15 cellular contexts compared by ENCODE assay signal in genomic region chr22:31441652-31442051, GRCh38.
"Had no signal": no experiment of that assay in that cellular context is flagged by ENCODE, and none has a peak within 500 bp of the region (broad histone marks: within the 10 kb centered on the region; RNA-seq: fewer than 3 reads in every experiment).

No MANE protein-coding gene starts in this region.

- H3K27ac Mint-ChIP-seq: natural killer cell treated with Interleukin-12 subunit alpha and Interleukin-12 subunit beta and Interleukin-15 and Interleukin-18, amount 100 ng/mL, for 72 hours had no signal

- ATAC-seq: body of pancreas; natural killer cell treated with Interleukin-12 subunit alpha and Interleukin-12 subunit beta and Interleukin-15 and Interleukin-18, amount 100 ng/mL, for 72 hours; right cardiac atrium had no signal

- H3K9me3 Mint-ChIP-seq: natural killer cell treated with Interleukin-12 subunit alpha and Interleukin-12 subunit beta and Interleukin-15 and Interleukin-18, amount 100 ng/mL, for 72 hours had no signal

- H3K4me3 Mint-ChIP-seq: natural killer cell treated with Interleukin-12 subunit alpha and Interleukin-12 subunit beta and Interleukin-15 and Interleukin-18, amount 100 ng/mL, for 72 hours had no signal

- H3K27me3 Mint-ChIP-seq: natural killer cell treated with Interleukin-12 subunit alpha and Interleukin-12 subunit beta and Interleukin-15 and Interleukin-18, amount 100 ng/mL, for 72 hours had no signal

- DNase-seq: activated CD4-positive, alpha-beta T cell treated with anti-CD3 and anti-CD28 coated beads for 48 hours; activated gamma-delta T cell treated with Interleukin-2 at 50 U/mL for 16 hours; activated T-cell treated with anti-CD3 and anti-CD28 coated beads, Interleukin-2, amount 50 U/mL, for 1 hour; amniotic stem cell; body of pancreas; central memory CD4-positive, alpha-beta T cell; foreskin fibroblast; right cardiac atrium; SJCRH30; stimulated activated CD4-positive, alpha-beta T cell treated with anti-CD3 and anti-CD28 coated beads, Interleukin-15, amount 100 ng/mL, for 24 hours; stimulated activated CD4-positive, alpha-beta T cell treated with anti-CD3 and anti-CD28 coated beads, Interleukin-4, amount 100 ng/mL, for 24 hours; stimulated activated naive CD4-positive, alpha-beta T cell treated with Interleukin-2 at 50 U/mL for 16 hours; T-helper 2 cell; upper lobe of left lung had no signal
